10 cellular contexts compared by ENCODE assay signal in genomic region chr1:67134692-67135091, GRCh38. TPM values are rescaled to one million over a fixed set of nuclear protein-coding genes. Genes with fewer than 3 reads are reported as not detected.
DNase-seq lines count a peak whose midpoint lies in the region; ATAC-seq and TF ChIP-seq lines count a peak whose summit lies in the region.
"Had no signal": no experiment of that assay in that cellular context is flagged by ENCODE, and none has a peak within 500 bp of the region (broad histone marks: within the 10 kb centered on the region; RNA-seq: fewer than 3 reads in every experiment).

Gene C1orf141 (minus strand): TSS chr1:67134970. CDS start chr1:67127240, 7,730 bp downstream.

- H3K9me3 Mint-ChIP-seq in activated naive CD8-positive, alpha-beta T cell treated with anti-CD3 and anti-CD28 coated beads for 36 hours, result no peaks in the 10 kb centered on the region

- H3K36me3 Mint-ChIP-seq in activated naive CD8-positive, alpha-beta T cell treated with anti-CD3 and anti-CD28 coated beads for 36 hours, result peaks cover 1% of the 10 kb centered on the region

- intact Hi-C loops in gastrocnemius medialis (cut with DNase I; ENCODE audit: low total_unique reads), result no loop called here

- H3K4me1 ChIP-seq in hepatocyte (ENCODE audit: insufficient read depth), result peaks cover 35% of the 10 kb centered on the region
- peaks cover 0 to 6% of the 10 kb centered on the region in 2 donors for H3K4me1 ChIP-seq in gastrocnemius medialis

- TF ChIP-seq POLR2A in gastrocnemius medialis (IDR thresholded peaks at IDR 0.05), result no peak

- no peaks in the 10 kb centered on the region for H3K79me2 ChIP-seq in hepatocyte

- peak within 1 kb of the TSS; percentile 65 for H3K4me3 Mint-ChIP-seq in activated naive CD8-positive, alpha-beta T cell treated with anti-CD3 and anti-CD28 coated beads for 36 hours

- H4K20me1 ChIP-seq in hepatocyte (ENCODE audit: insufficient read depth, poor library complexity, severe bottlenecking), result no peaks in the 10 kb centered on the region

- H3K9me2 ChIP-seq in hepatocyte (replicated peaks; ENCODE audit: insufficient read depth), result no peaks in the 10 kb centered on the region

- ATAC-seq in gastrocnemius medialis, result no peak
- no peak for ATAC-seq in HG03565 (IDR thresholded peaks at IDR 0.05; ENCODE audit: unreplicated experiment)

- H3K9me3 ChIP-seq in hepatocyte (ENCODE audit: low read depth) (no peaks in the 10 kb centered on the region), gastrocnemius medialis (no peaks in the 10 kb centered on the region)

- peaks cover 9% of the 10 kb centered on the region for H3K4me1 Mint-ChIP-seq in activated naive CD8-positive, alpha-beta T cell treated with anti-CD3 and anti-CD28 coated beads for 36 hours

- DNase-seq in H7 (peak; percentile 67), hepatocyte (ENCODE audit: low spot score) (no peak), gastrocnemius medialis (no peak), NCI-H1436 (lab: John Stamatoyannopoulos, UW) (no peak), UCSD-AML1 (lab: John Stamatoyannopoulos, UW; ENCODE audit: unreplicated experiment) (no peak), DMS79 treated with DMSO at 0.1 percent for 48 hours (lab: John Stamatoyannopoulos, UW) (no peak)
- DNase-seq in activated naive CD8-positive, alpha-beta T cell treated with anti-CD3 and anti-CD28 coated beads for 36 hours, result no peak

- peak within 1 kb of the TSS; percentile 57 for H3K4me2 ChIP-seq in hepatocyte
- H3K4me2 ChIP-seq: KMS-11 had no signal

- 40% methylated on average over 28 of the region's 28 CpGs for WGBS in hepatocyte (ENCODE audit: low lambda C conversion rate, missing lambda C conversion rate)

- no peak within 1 kb of the TSS for H3K27ac Mint-ChIP-seq in activated naive CD8-positive, alpha-beta T cell treated with anti-CD3 and anti-CD28 coated beads for 36 hours

- H3K4me3 ChIP-seq in H7 (ENCODE audit: insufficient read depth, low read depth, low read length) (peak within 1 kb of the TSS; percentile 32), hepatocyte (no peak within 1 kb of the TSS), gastrocnemius medialis (peak within 1 kb of the TSS; percentile 29 to 46 (median 44))

- H3K27me3 ChIP-seq in H7 (ENCODE audit: control insufficient read depth, insufficient read depth, low read length) (no peaks in the 10 kb centered on the region), hepatocyte (no peaks in the 10 kb centered on the region), gastrocnemius medialis (no peaks in the 10 kb centered on the region)

- H3K27ac ChIP-seq in hepatocyte (no peak within 1 kb of the TSS), gastrocnemius medialis (no peak within 1 kb of the TSS)
- H3K27ac ChIP-seq: KMS-11 had no signal

- H3K27me3 Mint-ChIP-seq in activated naive CD8-positive, alpha-beta T cell treated with anti-CD3 and anti-CD28 coated beads for 36 hours, result no peaks in the 10 kb centered on the region

- H3K36me3 ChIP-seq in H7 (replicated peaks; ENCODE audit: control insufficient read depth, insufficient read depth, low read length) (no peaks in the 10 kb centered on the region), hepatocyte (replicated peaks; ENCODE audit: insufficient read depth, low read depth) (no peaks in the 10 kb centered on the region), gastrocnemius medialis (no peaks in the 10 kb centered on the region)

- TF ChIP-seq CTCF in hepatocyte (IDR thresholded peaks at IDR 0.05; ENCODE audit: poor library complexity) (no peak), gastrocnemius medialis (IDR thresholded peaks at IDR 0.05 in 4 of 5, conservative IDR thresholded peaks at IDR 0.05 in 1 of 5) (no peak)

- H2AFZ ChIP-seq in hepatocyte, result peak within 1 kb of the TSS; percentile 18

- in situ Hi-C loops in gastrocnemius medialis (cut with MboI; ENCODE audit: low sequenced_read_pairs in 4 of 4), result no loop called here

RNA-seq across cellular contexts. Expression of gene C1orf141, which starts in this region (rescaled TPM):
- not detected in 2 replicates for total RNA-seq in H7 (2014; rRNA removed; shearing (Covaris generic))
- total RNA-seq in activated naive CD8-positive, alpha-beta T cell treated with anti-CD3 and anti-CD28 coated beads for 36 hours, result not detected
- total RNA-seq in hepatocyte (not detected in 2 replicates), gastrocnemius medialis (not detected)
- not detected in 2 replicates for polyA plus RNA-seq in hepatocyte
- total RNA-seq: myocyte had no signal

Comparison
In these comparisons a context has a peak if more than half of its experiments do, and no peak if none do; other contexts are left out.
1. Peak in DNase-seq and H3K4me3 ChIP-seq in H7; RNA of the gene not detected or under 1 TPM.